ENCODE assay signal across 10 cellular contexts in the genomic region with DNA sequence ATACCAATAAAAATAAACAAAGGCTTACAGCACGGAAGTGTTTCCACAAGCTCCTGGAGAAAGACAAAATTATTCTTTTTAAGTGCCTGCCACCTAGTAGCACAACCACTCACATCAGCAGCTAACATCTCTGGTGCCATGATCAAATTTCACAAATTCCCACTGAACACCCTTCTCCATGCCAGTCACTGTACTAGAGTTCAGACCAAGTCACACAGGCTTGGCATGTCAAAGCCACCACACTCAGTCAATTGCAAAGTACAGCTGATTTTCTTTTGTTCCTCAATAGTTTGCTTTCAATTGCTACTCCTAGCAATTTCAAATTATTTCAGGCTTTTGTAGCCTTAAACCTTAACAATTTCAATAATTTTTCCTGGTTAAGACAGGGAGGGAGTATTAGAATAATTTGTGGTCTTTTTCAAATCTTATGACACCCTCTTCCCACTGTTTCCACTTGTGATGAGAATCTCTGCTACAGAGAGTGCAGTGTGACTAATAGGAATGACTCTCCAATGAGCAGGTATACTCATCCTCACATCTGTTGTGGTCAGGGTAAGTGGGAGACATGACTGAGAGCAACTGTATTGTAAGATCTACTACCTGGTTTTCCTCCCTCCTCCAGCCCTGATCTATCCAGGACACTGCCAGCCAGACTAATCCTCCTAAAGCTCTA. TPM values are rescaled to one million over a fixed set of nuclear protein-coding genes. Genes with fewer than 3 reads are reported as not detected.
A peak's percentile ranks its signal among the peaks of the same experiment; 100 is the strongest.
DNase-seq lines count a peak whose midpoint lies in the region; ATAC-seq and TF ChIP-seq lines count a peak whose summit lies in the region.
"Had no signal": no experiment of that assay in that cellular context is flagged by ENCODE, and none has a peak within 500 bp of the region (broad histone marks: within the 10 kb centered on the region; RNA-seq: fewer than 3 reads in every experiment).

No MANE protein-coding gene starts in this region.

- H3K36me3 ChIP-seq in mucosa of descending colon (ENCODE audit: low read depth), result no peaks in the 10 kb centered on the region

- H3K9me3 ChIP-seq in mucosa of descending colon, result no peaks in the 10 kb centered on the region

- peaks cover 44% of the 10 kb centered on the region for H3K36me3 Mint-ChIP-seq in Calu3 (ENCODE audit: insufficient read depth, unreplicated experiment)
- H3K36me3 Mint-ChIP-seq in activated T-helper 1 cell treated with anti-CD3 and anti-CD28 coated beads, Interleukin-12 subunit alpha, Interleukin-12 subunit beta, Interleukin-2, Interleukin-4 antibody, amounts not matched to agents 30 ng/mL and 10 ng/mL and 1 ng/mL, durations not matched to agents 14 hours and 24 hours and 36 hours (ENCODE audit: low read depth), result peaks cover 45% of the 10 kb centered on the region

- H3K4me1 ChIP-seq in mucosa of descending colon (ENCODE audit: low read depth), result no peaks in the 10 kb centered on the region

- H3K9me3 Mint-ChIP-seq in Calu3 (ENCODE audit: low read depth, unreplicated experiment), result no peaks in the 10 kb centered on the region
- H3K9me3 Mint-ChIP-seq in activated T-helper 1 cell treated with anti-CD3 and anti-CD28 coated beads, Interleukin-12 subunit alpha, Interleukin-12 subunit beta, Interleukin-2, Interleukin-4 antibody, amounts not matched to agents 30 ng/mL and 10 ng/mL and 1 ng/mL, durations not matched to agents 14 hours and 24 hours and 36 hours, result no peaks in the 10 kb centered on the region

- H3K4me1 Mint-ChIP-seq in Calu3 (ENCODE audit: low read depth, unreplicated experiment), result peaks cover 15% of the 10 kb centered on the region
- peaks cover 53% of the 10 kb centered on the region for H3K4me1 Mint-ChIP-seq in activated T-helper 1 cell treated with anti-CD3 and anti-CD28 coated beads, Interleukin-12 subunit alpha, Interleukin-12 subunit beta, Interleukin-2, Interleukin-4 antibody, amounts not matched to agents 30 ng/mL and 10 ng/mL and 1 ng/mL, durations not matched to agents 14 hours and 24 hours and 36 hours (ENCODE audit: low read depth)

- no peak for DNase-seq in Calu3
- DNase-seq in activated T-helper 1 cell treated with anti-CD3 and anti-CD28 coated beads, Interleukin-12 subunit alpha, Interleukin-12 subunit beta, Interleukin-2, Interleukin-4 antibody, amounts not matched to agents 30 ng/mL and 10 ng/mL and 1 ng/mL, durations not matched to agents 14 hours and 24 hours and 36 hours (ENCODE audit: low spot score), result no peak
- DNase-seq in mucosa of descending colon, result no peak
- no peak for DNase-seq in C1 segment of cervical spinal cord (lab: John Stamatoyannopoulos, UW)
- DNase-seq in NCI-H128 (lab: John Stamatoyannopoulos, UW; ENCODE audit: unreplicated experiment), result no peak
- DNase-seq in UCSD-AML1 (lab: John Stamatoyannopoulos, UW; ENCODE audit: unreplicated experiment), result no peak
- DNase-seq in D341Med (ENCODE audit: low spot score), result no peak
- DNase-seq: cerebellar nuclear complex, NCI-H1436 had no signal

- H3K4me3 ChIP-seq in mucosa of descending colon, result no peak overlapping the region

- peak overlapping the region; percentile 48 for H3K27ac Mint-ChIP-seq in Calu3 (ENCODE audit: unreplicated experiment)
- peak overlapping the region; percentile 64 for H3K27ac Mint-ChIP-seq in activated T-helper 1 cell treated with anti-CD3 and anti-CD28 coated beads, Interleukin-12 subunit alpha, Interleukin-12 subunit beta, Interleukin-2, Interleukin-4 antibody, amounts not matched to agents 30 ng/mL and 10 ng/mL and 1 ng/mL, durations not matched to agents 14 hours and 24 hours and 36 hours

- TF ChIP-seq CTCF in Calu3 (IDR thresholded peaks at IDR 0.05; ENCODE audit: unreplicated experiment), result no peak
- TF ChIP-seq CTCF in mucosa of descending colon (IDR thresholded peaks at IDR 0.05), result no peak

- no TSS peak for BruUV-seq in Calu3 (replicated peaks; lab: Mats Ljungman, UMichigan)

- ATAC-seq in HG02759 (IDR thresholded peaks at IDR 0.05; ENCODE audit: unreplicated experiment), result peak; percentile 67
- ATAC-seq in mucosa of descending colon, result peak; percentile 27

- H3K27me3 Mint-ChIP-seq in Calu3 (ENCODE audit: unreplicated experiment), result no peaks in the 10 kb centered on the region
- no peaks in the 10 kb centered on the region for H3K27me3 Mint-ChIP-seq in activated T-helper 1 cell treated with anti-CD3 and anti-CD28 coated beads, Interleukin-12 subunit alpha, Interleukin-12 subunit beta, Interleukin-2, Interleukin-4 antibody, amounts not matched to agents 30 ng/mL and 10 ng/mL and 1 ng/mL, durations not matched to agents 14 hours and 24 hours and 36 hours (ENCODE audit: insufficient read depth)

- CTCF ChIA-PET in Calu3 (lab: Charles Lee), result interaction anchor here (1.4 kb wide), 1 partner anchor 12 kb away, joined by 3 read pairs; no protein-coding TSS in a partner anchor

- no peak overlapping the region for H3K4me3 Mint-ChIP-seq in Calu3 (ENCODE audit: low read depth, unreplicated experiment)
- H3K4me3 Mint-ChIP-seq in activated T-helper 1 cell treated with anti-CD3 and anti-CD28 coated beads, Interleukin-12 subunit alpha, Interleukin-12 subunit beta, Interleukin-2, Interleukin-4 antibody, amounts not matched to agents 30 ng/mL and 10 ng/mL and 1 ng/mL, durations not matched to agents 14 hours and 24 hours and 36 hours, result peak overlapping the region; percentile 16

- intact Hi-C loops in Calu3 (cut with micrococcal nuclease; ENCODE audit: unreplicated experiment) (no loop called here), mucosa of descending colon (cut with DNase I, micrococcal nuclease) (no loop called here)
- intact Hi-C loops in activated T-helper 1 cell treated with anti-CD3 and anti-CD28 coated beads, Interleukin-12 subunit alpha, Interleukin-12 subunit beta, Interleukin-2, Interleukin-4 antibody, amounts not matched to agents 30 ng/mL and 10 ng/mL and 1 ng/mL, durations not matched to agents 14 hours and 24 hours and 36 hours (cut with micrococcal nuclease), result loop anchor here (1.0 to 5.0 kb wide), 4 partner anchors 16 to 844 kb away; partner anchors contain the start of gene TTC1

RNA-seq across cellular contexts. Expression of gene RNF145, which starts 46.2 kb away (rescaled TPM):
- 169 and 193 TPM in 2 replicates for total RNA-seq in Calu3 (2022)
- 179 TPM in 2 replicates for total RNA-seq in activated T-helper 1 cell treated with anti-CD3 and anti-CD28 coated beads, Interleukin-12 subunit alpha, Interleukin-12 subunit beta, Interleukin-2, Interleukin-4 antibody, amounts not matched to agents 30 ng/mL and 10 ng/mL and 1 ng/mL, durations not matched to agents 14 hours and 24 hours and 36 hours
- total RNA-seq in mucosa of descending colon, result 10 to 100 TPM; 50.0 to 72.6 (median 57.2) TPM
